ENCODE assay signal across 19 cellular contexts in genomic region chr14:61756135-61756534, GRCh38. TPM values are rescaled to one million over a fixed set of nuclear protein-coding genes. Genes with fewer than 3 reads are reported as not detected.
A peak's percentile ranks its signal among the peaks of the same experiment; 100 is the strongest.
DNase-seq lines count a peak whose midpoint lies in the region; ATAC-seq, FAIRE-seq and TF ChIP-seq lines count a peak whose summit lies in the region.
"Had no signal": no experiment of that assay in that cellular context is flagged by ENCODE, and none has a peak within 500 bp of the region (broad histone marks: within the 10 kb centered on the region; RNA-seq: fewer than 3 reads in every experiment).

No MANE protein-coding gene starts in this region.

- H3K9me3 ChIP-seq in H9 (ENCODE audit: control insufficient read depth, low read depth, low read length): no peaks in the 10 kb centered on the region
- H3K9me3 ChIP-seq in SJSA1 (replicated peaks): peaks cover 24% of the 10 kb centered on the region
- H3K9me3 ChIP-seq in H1 (ENCODE audit: insufficient read depth in 2 of 2, low read depth in 1 of 2, low read length in 1 of 2): no peaks in the 10 kb centered on the region
- H3K9me3 ChIP-seq in gastroesophageal sphincter: no peaks in the 10 kb centered on the region

- no peak overlapping the region for H3T11ph ChIP-seq in H9 (ENCODE audit: low read length)

- H3K79me2 ChIP-seq in H9 (ENCODE audit: insufficient read depth, low read length) (no peaks in the 10 kb centered on the region), H1 (ENCODE audit: control insufficient read depth in 1 of 2, insufficient read depth in 2 of 2, low read length in 2 of 2) (no peaks in the 10 kb centered on the region)

- H2BK12ac ChIP-seq in H9 (ENCODE audit: insufficient read length, low read depth, low read length) (no peak overlapping the region), H1 (ENCODE audit: low read depth, low read length) (peak overlapping the region; percentile 92; the same call in 1 of the 2 replicates)

- no peak for ATAC-seq in stimulated activated effector memory CD8-positive, alpha-beta T cell treated with anti-CD3 and anti-CD28 coated beads, Interleukin-12 subunit alpha, Interleukin-12 subunit beta, amount 100 ng/mL, for 72 hours
- ATAC-seq in HG03378 (IDR thresholded peaks at IDR 0.05; ENCODE audit: unreplicated experiment) (no peak), gastroesophageal sphincter (no peak)
- ATAC-seq: HCT116, PC-3 had no signal

- TF ChIP-seq POLR2A in H1 (IDR thresholded peaks at IDR 0.05; ENCODE audit: control extremely low read depth in 1 of 2, low read depth in 2 of 2, low read length in 2 of 2) (no peak), gastroesophageal sphincter (IDR thresholded peaks at IDR 0.05) (no peak)

- POLR2A ChIA-PET in H1 (lab: Charles Lee; ENCODE audit: partially characterized antibody): interaction anchor here (1.2 to 1.8 kb wide), 2 partner anchors 13 to 61 kb away, joined by 3 to 4 read pairs; partner anchors contain the start of gene HIF1A

- no peak overlapping the region for H3K23ac ChIP-seq in H9 (ENCODE audit: insufficient read length, low read depth, low read length)
- no peak overlapping the region for H3K23ac ChIP-seq in H1 (ENCODE audit: insufficient read length)

- H3K9ac ChIP-seq in H9 (ENCODE audit: extremely low read depth, insufficient read length, low read length): no peak overlapping the region
- no peak overlapping the region for H3K9ac ChIP-seq in H1 (replicated peaks in 1 of 4; ENCODE audit: extremely low read depth in 1 of 4, low read depth in 3 of 4, low read length in 3 of 4)

- no CpG with 5 or more reads among the region's 2 CpGs for WGBS in H9 (ENCODE audit: extremely low coverage, insufficient read length, low lambda C conversion rate)
- 82% methylated on average over 2 of the region's 2 CpGs; no CpG with 5 or more reads in 1 of the 2 experiments for WGBS in H1 (ENCODE audit: extremely low coverage in 1 of 2, insufficient coverage in 1 of 2, insufficient read length in 1 of 2, insufficient replicate concordance in 2 of 2, low coverage in 1 of 2, low lambda C conversion rate in 2 of 2, missing lambda C conversion rate in 1 of 2), 2 experiments
- WGBS in gastroesophageal sphincter (ENCODE audit: low coverage in 1 of 2), 2 donors: 59 to 90% methylated on average over 1 to 2 of the region's 2 CpGs

- CTCF ChIA-PET in H1 (lab: Charles Lee; ENCODE audit: partially characterized antibody): interaction anchor here (1.0 kb wide), 1 partner anchor 105 kb away, joined by 3 read pairs; no protein-coding TSS in a partner anchor

- H3K18ac ChIP-seq in H9 (ENCODE audit: insufficient read length, low read depth, low read length) (no peak overlapping the region), H1 (ENCODE audit: extremely low read depth, low read length) (peak overlapping the region; percentile 6; the same call in 1 of the 2 replicates)

- H3K56ac ChIP-seq in H9 (ENCODE audit: insufficient read length, low read depth, low read length) (no peak overlapping the region), H1 (replicated peaks; ENCODE audit: insufficient read length, low read depth, low read length) (no peak overlapping the region)

- H2BK120ac ChIP-seq in H9 (ENCODE audit: low read depth, low read length, poor library complexity, severe bottlenecking) (no peak overlapping the region), H1 (replicated peaks; ENCODE audit: low read depth, low read length) (no peak overlapping the region)

- H2AFZ ChIP-seq in H9 (ENCODE audit: low read length) (no peak overlapping the region), H1 (ENCODE audit: low read length) (no peak overlapping the region)

- H4K91ac ChIP-seq in H9 (ENCODE audit: insufficient read length, low read depth, low read length) (no peak overlapping the region), H1 (replicated peaks; ENCODE audit: insufficient read length, low read length) (no peak overlapping the region)

- H3K4me3 ChIP-seq in SJSA1: no peak overlapping the region
- no peak overlapping the region for H3K4me3 ChIP-seq in H1 (ENCODE audit: extremely low read depth in 1 of 4, insufficient read depth in 2 of 4, low read depth in 3 of 4, low read length in 4 of 4)
- H3K4me3 ChIP-seq in gastroesophageal sphincter: no peak overlapping the region

- TF ChIP-seq RAD21 in H1 (IDR thresholded peaks at IDR 0.05 in 1 of 2, conservative IDR thresholded peaks at IDR 0.05 in 1 of 2; ENCODE audit: low read depth in 2 of 2, low read length in 2 of 2): no peak

- H3K4me1 ChIP-seq in H9 (ENCODE audit: insufficient read depth, low read length) (peaks cover 4% of the 10 kb centered on the region; the same call in 1 of the 2 replicates), SJSA1 (replicated peaks) (peaks cover 37% of the 10 kb centered on the region), H1 (replicated peaks in 1 of 4; ENCODE audit: control insufficient read depth in 3 of 4, insufficient read depth in 4 of 4, low read length in 3 of 4) (peaks cover 0 to 5% (median 0%) of the 10 kb centered on the region in 4 experiments; a peak in 1 of 7 replicates), gastroesophageal sphincter (peaks cover 0 to 10% (median 3%) of the 10 kb centered on the region in 3 donors)

- peak overlapping the region in 1 of 3 experiments; percentile 91; a peak in 4 of 7 replicates for H3K27ac Mint-ChIP-seq in H9
- peak overlapping the region; percentile 5 for H3K27ac Mint-ChIP-seq in stimulated activated effector memory CD8-positive, alpha-beta T cell treated with anti-CD3 and anti-CD28 coated beads, Interleukin-12 subunit alpha, Interleukin-12 subunit beta, amount 100 ng/mL, for 72 hours
- H3K27ac Mint-ChIP-seq: B cell had no signal

- FAIRE-seq in H1 (lab: Jason Lieb, UNC): no peak

- H3K4ac ChIP-seq in H9 (ENCODE audit: low read depth, low read length) (no peak overlapping the region), H1 (replicated peaks; ENCODE audit: insufficient read length, low read depth, low read length) (no peak overlapping the region)

- no peak for DNase-seq in H9
- DNase-seq in SJSA1 (ENCODE audit: low read depth in 1 of 2, low spot score in 2 of 2): no peak
- DNase-seq in H1 (ENCODE audit: low read depth in 1 of 2, low spot score in 2 of 2): no peak
- DNase-seq in stimulated activated effector memory CD8-positive, alpha-beta T cell treated with anti-CD3 and anti-CD28 coated beads, Interleukin-12 subunit alpha, Interleukin-12 subunit beta, amount 100 ng/mL, for 72 hours (ENCODE audit: low spot score in 2 of 2): no peak
- no peak for DNase-seq in effector CD4-positive, alpha-beta T cell
- DNase-seq: CD4-positive, alpha-beta memory T cell; DMS79; KG1; NCI-H1436 treated with DMSO at 0.1 percent for 48 hours; NCI-H2029 treated with DMSO at 0.1 percent for 48 hours; NCI-H2171 treated with DMSO at 0.1 percent for 48 hours; NCI-H446 treated with DMSO at 0.1 percent for 48 hours; NCI-H748 treated with DMSO at 0.1 percent for 48 hours; PC-3 had no signal

- H3K36me3 Mint-ChIP-seq in H9 (ENCODE audit: insufficient read depth in 1 of 3, low read depth in 3 of 3): peaks cover 2 to 29% (median 26%) of the 10 kb centered on the region in 3 experiments; a peak in 6 of 7 replicates
- H3K36me3 Mint-ChIP-seq in stimulated activated effector memory CD8-positive, alpha-beta T cell treated with anti-CD3 and anti-CD28 coated beads, Interleukin-12 subunit alpha, Interleukin-12 subunit beta, amount 100 ng/mL, for 72 hours: peaks cover 30% of the 10 kb centered on the region
- H3K36me3 Mint-ChIP-seq: CD4-positive, alpha-beta memory T cell had no signal

- H3K23me2 ChIP-seq in H9 (ENCODE audit: insufficient read length, low read depth, low read length, poor library complexity, severe bottlenecking) (no peaks in the 10 kb centered on the region), H1 (ENCODE audit: low read depth, low read length) (no peaks in the 10 kb centered on the region; the same call in 1 of the 2 replicates)

- H3K79me1 ChIP-seq in H9 (ENCODE audit: insufficient read depth, low read depth, low read length, poor library complexity, severe bottlenecking) (no peaks in the 10 kb centered on the region), H1 (ENCODE audit: low read depth, low read length) (no peaks in the 10 kb centered on the region)

- H3K4me2 ChIP-seq in H9 (ENCODE audit: insufficient read depth, insufficient read length, low read length): no peak overlapping the region
- no peak overlapping the region for H3K4me2 ChIP-seq in H1 (ENCODE audit: insufficient read depth in 1 of 2, low read depth in 2 of 2, low read length in 2 of 2)

- H3K14ac ChIP-seq in H9 (ENCODE audit: insufficient read depth, low read length) (no peak overlapping the region), H1 (ENCODE audit: insufficient read length) (no peak overlapping the region)

- H3K27ac ChIP-seq in H9 (ENCODE audit: insufficient read length, low read depth, low read length) (peak overlapping the region; percentile 94), SJSA1 (peak overlapping the region; percentile 93), H1 (ENCODE audit: low read depth, low read length) (no peak overlapping the region), gastroesophageal sphincter (no peak overlapping the region)

- no peak overlapping the region for H2BK15ac ChIP-seq in H9 (ENCODE audit: low read depth, low read length)
- H2BK15ac ChIP-seq in H1 (ENCODE audit: low read length): no peak overlapping the region

- no peak overlapping the region for H4K5ac ChIP-seq in H9 (ENCODE audit: insufficient read length, low read depth, low read length)
- H4K5ac ChIP-seq in H1 (ENCODE audit: insufficient read length, low read depth, low read length): no peak overlapping the region

- peaks cover 2 to 17% of the 10 kb centered on the region in 2 experiments; a peak in 3 of 5 replicates for H3K9me3 Mint-ChIP-seq in H9
- H3K9me3 Mint-ChIP-seq in stimulated activated effector memory CD8-positive, alpha-beta T cell treated with anti-CD3 and anti-CD28 coated beads, Interleukin-12 subunit alpha, Interleukin-12 subunit beta, amount 100 ng/mL, for 72 hours: no peaks in the 10 kb centered on the region

- H2BK20ac ChIP-seq in H9 (ENCODE audit: low read depth, low read length, poor library complexity, severe bottlenecking) (no peak overlapping the region), H1 (ENCODE audit: low read length) (no peak overlapping the region)

- H3K36me3 ChIP-seq in SJSA1: peaks cover 21% of the 10 kb centered on the region
- H3K36me3 ChIP-seq in H1 (ENCODE audit: control insufficient read depth in 2 of 4, insufficient read depth in 4 of 4, low read length in 3 of 4): no peaks in the 10 kb centered on the region
- H3K36me3 ChIP-seq in gastroesophageal sphincter: no peaks in the 10 kb centered on the region

- H3K27me3 ChIP-seq in H9 (ENCODE audit: insufficient read depth, low read length) (no peaks in the 10 kb centered on the region), SJSA1 (replicated peaks) (no peaks in the 10 kb centered on the region), H1 (replicated peaks in 1 of 4; ENCODE audit: control insufficient read depth in 3 of 4, extremely low read depth in 1 of 4, insufficient read depth in 3 of 4, low read length in 3 of 4) (no peaks in the 10 kb centered on the region), gastroesophageal sphincter (no peaks in the 10 kb centered on the region)

- H3K27me3 Mint-ChIP-seq in H9 (ENCODE audit: low read depth): no peaks in the 10 kb centered on the region; the same call in 1 of the 2 replicates
- H3K27me3 Mint-ChIP-seq: B cell had no signal

- H3K4me3 Mint-ChIP-seq in H9: peak overlapping the region in 1 of 2 experiments; percentile 33; a peak in 1 of 5 replicates
- H3K4me3 Mint-ChIP-seq in stimulated activated effector memory CD8-positive, alpha-beta T cell treated with anti-CD3 and anti-CD28 coated beads, Interleukin-12 subunit alpha, Interleukin-12 subunit beta, amount 100 ng/mL, for 72 hours: no peak overlapping the region
- H3K4me3 Mint-ChIP-seq: B cell; CD4-positive, alpha-beta memory T cell had no signal

- TF ChIP-seq CTCF in H9 (conservative IDR thresholded peaks at IDR 0.05): no peak
- no peak for TF ChIP-seq CTCF in H1 (IDR thresholded peaks at IDR 0.05; ENCODE audit: control extremely low read depth in 1 of 3, insufficient read depth in 1 of 3, low read depth in 1 of 3, low read length in 3 of 3)
- TF ChIP-seq CTCF in gastroesophageal sphincter (IDR thresholded peaks at IDR 0.05): no peak

- peaks cover 6 to 16% of the 10 kb centered on the region in 2 experiments; a peak in 3 of 4 replicates for H3K4me1 Mint-ChIP-seq in H9
- peaks cover 19% of the 10 kb centered on the region for H3K4me1 Mint-ChIP-seq in stimulated activated effector memory CD8-positive, alpha-beta T cell treated with anti-CD3 and anti-CD28 coated beads, Interleukin-12 subunit alpha, Interleukin-12 subunit beta, amount 100 ng/mL, for 72 hours

- H2BK5ac ChIP-seq in H9 (ENCODE audit: insufficient read length, low read length) (no peak overlapping the region), H1 (ENCODE audit: low read depth, low read length) (no peak overlapping the region; the same call in 1 of the 2 replicates)

- TF ChIP-seq EP300 in H1 (IDR thresholded peaks at IDR 0.05; ENCODE audit: borderline replicate concordance in 1 of 2, low read depth in 2 of 2, low read length in 2 of 2) (no peak), gastroesophageal sphincter (IDR thresholded peaks at IDR 0.05) (no peak)

- H2AK5ac ChIP-seq in H9 (ENCODE audit: insufficient read length, low read length) (no peak overlapping the region), H1 (ENCODE audit: low read depth, low read length) (peak overlapping the region; percentile 82; the same call in 1 of the 2 replicates)

- H4K8ac ChIP-seq in H9 (replicated peaks; ENCODE audit: insufficient read length, low read depth, low read length) (no peak overlapping the region), H1 (ENCODE audit: extremely low read depth, insufficient read depth, low read length) (no peak overlapping the region)

- no peaks in the 10 kb centered on the region for H4K20me1 ChIP-seq in H9 (ENCODE audit: control insufficient read depth, insufficient read depth, insufficient read length)
- H4K20me1 ChIP-seq in H1 (replicated peaks in 1 of 2; ENCODE audit: control insufficient read depth in 1 of 2, insufficient read depth in 2 of 2, low read length in 2 of 2): no peaks in the 10 kb centered on the region

RNA-seq across cellular contexts. Expression of gene SNAPC1, which starts 6.1 kb away (rescaled TPM):
- 6.8 and 7.1 TPM in 2 replicates for total RNA-seq in H9 (2021)
- 21.4 and 25.4 TPM in 2 replicates for total RNA-seq in SJSA1 (2014; rRNA removed; shearing (Covaris generic))
- total RNA-seq in H1 (2021; fragmentation: NEBNext Ultra II Directional; extraction: Animal tissue kit (Norgen Biotek cat#: 25700)): 9.6 and 11.1 TPM in 2 replicates
- polyA plus RNA-seq in H1 (2011; rRNA removed): 5.2 and 5.8 TPM in 2 replicates
- 11.3 TPM for polyA plus RNA-seq in H1 (2011; cell fraction: cytosol; rRNA removed)
- polyA plus RNA-seq in H1 (2011; cell fraction: nucleus; rRNA removed): 2.3 TPM
- 5.4 to 9.8 TPM (median 6.8 TPM) in 4 replicates for polyA plus RNA-seq in H1 (2012, experiment 1 of 2)
- polyA plus RNA-seq in H1 (2012, experiment 2 of 2): 1.2 TPM
- 12.6 TPM for polyA plus RNA-seq in H1 (2013, experiment 1 of 2)
- 14.9 TPM for polyA plus RNA-seq in H1 (2013, experiment 2 of 2)
- 2.1 and 2.8 TPM in 2 replicates for polyA minus RNA-seq in H1 (2011; rRNA and poly(A)+ RNA removed)
- polyA minus RNA-seq in H1 (2011; cell fraction: cytosol; rRNA and poly(A)+ RNA removed): 7.6 TPM
- polyA minus RNA-seq in H1 (2011; cell fraction: nucleus; rRNA and poly(A)+ RNA removed): 4.9 TPM
- 1 to 10 TPM; 5.4 to 8.7 (median 6.7) TPM for total RNA-seq in gastroesophageal sphincter

RNA-seq across cellular contexts. Expression of gene SYT16, which starts 56.4 kb away (rescaled TPM):
- total RNA-seq in H9 (2021) (0.97 and 1.7 TPM in 2 replicates), gastroesophageal sphincter (under 1 TPM in 2 of 4 donors, not detected in 2; 0.73 to 0.81 TPM)
- 0.18 and 0.31 TPM in 2 replicates for total RNA-seq in SJSA1 (2014; rRNA removed; shearing (Covaris generic))
- 2.9 and 3.6 TPM in 2 replicates for total RNA-seq in H1 (2021; fragmentation: NEBNext Ultra II Directional; extraction: Animal tissue kit (Norgen Biotek cat#: 25700))
- 0.24 and 0.47 TPM in 2 replicates for polyA plus RNA-seq in H1 (2011; rRNA removed)
- polyA plus RNA-seq in H1 (2011; cell fraction: cytosol; rRNA removed): 0.62 TPM
- 1.1 TPM for polyA plus RNA-seq in H1 (2011; cell fraction: nucleus; rRNA removed)
- 0.59 to 1.3 TPM (median 0.91 TPM) in 4 replicates for polyA plus RNA-seq in H1 (2012, experiment 1 of 2)
- 0.03 TPM for polyA plus RNA-seq in H1 (2012, experiment 2 of 2)
- polyA plus RNA-seq in H1 (2013, experiment 1 of 2): 0.91 TPM
- polyA plus RNA-seq in H1 (2013, experiment 2 of 2): 0.92 TPM
- 5.9 and 8.1 TPM in 2 replicates for polyA minus RNA-seq in H1 (2011; rRNA and poly(A)+ RNA removed)
- 3.7 TPM for polyA minus RNA-seq in H1 (2011; cell fraction: cytosol; rRNA and poly(A)+ RNA removed)
- polyA minus RNA-seq in H1 (2011; cell fraction: nucleus; rRNA and poly(A)+ RNA removed): 9.0 TPM
- total RNA-seq: B cell; CD4-positive, alpha-beta memory T cell; SK-MEL-5 had no signal
- polyA plus RNA-seq: CD4-positive, alpha-beta memory T cell had no signal

Comparison
In these comparisons a context has a peak if more than half of its experiments do, and no peak if none do; other contexts are left out.
1. H3K27ac ChIP-seq: peak in H9 (single experiment) and SJSA1 (single experiment); none in H1 (single experiment) and gastroesophageal sphincter (0 of 4).